24 cellular contexts compared by ENCODE assay signal in the genomic region with DNA sequence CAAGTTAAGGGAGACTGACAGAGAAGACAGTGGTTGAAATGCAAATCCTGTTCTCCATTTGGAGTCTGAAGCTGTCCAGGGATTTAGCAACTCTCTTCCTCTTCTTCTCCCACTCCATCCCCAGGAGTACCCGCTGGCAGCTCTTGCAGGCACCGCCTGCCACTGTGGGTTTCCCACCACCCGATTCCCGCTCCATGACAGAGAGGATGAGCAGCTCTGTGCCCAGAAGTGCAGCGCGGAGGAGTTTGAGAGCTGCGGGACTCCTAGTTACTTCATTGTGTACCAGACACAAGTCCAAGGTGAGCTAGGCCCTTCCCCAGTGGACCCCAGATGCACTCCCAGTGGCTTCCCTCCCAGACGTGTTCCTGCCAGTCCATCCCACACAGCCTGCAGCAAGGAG.
"Had no signal": no experiment of that assay in that cellular context is flagged by ENCODE, and none has a peak within 500 bp of the region (broad histone marks: within the 10 kb centered on the region; RNA-seq: fewer than 3 reads in every experiment).

No MANE protein-coding gene starts in this region.

- H3K27me3 ChIP-seq: suprapubic skin, testis, thyroid gland, tibial artery, tibial nerve, transverse colon, upper lobe of left lung, upper lobe of right lung, uterus, vagina had no signal

- H3K9me3 ChIP-seq: stomach, suprapubic skin, testis, thoracic aorta, thyroid gland, tibial artery, tibial nerve, transverse colon, upper lobe of left lung, upper lobe of right lung, uterus, vagina had no signal

- H3K4me3 ChIP-seq: stomach, suprapubic skin, testis, thoracic aorta, thyroid gland, tibial artery, tibial nerve, transverse colon, upper lobe of left lung, upper lobe of right lung, uterus, vagina had no signal

- DNase-seq: stimulated activated CD4-positive, alpha-beta T cell treated with anti-CD3 and anti-CD28 coated beads, Interleukin-2, amount 100 ng/mL, for 48 hours; stimulated activated CD4-positive, alpha-beta T cell treated with anti-CD3 and anti-CD28 coated beads, Interleukin-4, amount 100 ng/mL, for 1 hour; stimulated activated CD4-positive, alpha-beta T cell treated with anti-CD3 and anti-CD28 coated beads, Interleukin-4, amount 100 ng/mL, for 24 hours; stimulated activated CD4-positive, alpha-beta T cell treated with anti-CD3 and anti-CD28 coated beads, Interleukin-4, amount 100 ng/mL, for 4 hours; stimulated activated CD8-positive, alpha-beta memory T cell treated with anti-CD3 and anti-CD28 coated beads, Interleukin-4, amount 100 ng/mL, for 48 hours; stimulated activated naive B cell treated with anti-CD40 and anti-IgM and Interleukin-4, amounts not matched to agents 10 μg/mL and 1 μg/mL and 100 μg/mL, for 72 hours; stimulated activated naive CD4-positive, alpha-beta T cell; stimulated activated naive CD4-positive, alpha-beta T cell treated with Interleukin-2 at 50 U/mL for 16 hours; stimulated activated naive CD8-positive, alpha-beta T cell treated with anti-CD3 and anti-CD28 coated beads, Interleukin-15, amount 100 ng/mL, for 72 hours; stimulated activated naive CD8-positive, alpha-beta T cell treated with anti-CD3 and anti-CD28 coated beads, Interleukin-15, Interleukin-2, amounts not matched to agents 100 U/mL and 50 U/mL, for 24 hours; stomach; substantia nigra; testis; thyroid gland; tibial artery; transverse colon; trophoblast cell; upper lobe of left lung; upper lobe of right lung; uterus had no signal

- H3K36me3 ChIP-seq: suprapubic skin, thoracic aorta, tibial artery, transverse colon, upper lobe of left lung, upper lobe of right lung, uterus, vagina had no signal

- H3K4me1 ChIP-seq: stomach, suprapubic skin, testis, thyroid gland, tibial artery, tibial nerve, transverse colon, upper lobe of left lung, upper lobe of right lung, uterus, vagina had no signal

- H3K27ac ChIP-seq: stomach, suprapubic skin, testis, thoracic aorta, thyroid gland, tibial artery, tibial nerve, transverse colon, upper lobe of left lung, upper lobe of right lung, uterus, vagina had no signal
